In the genomic region with DNA sequence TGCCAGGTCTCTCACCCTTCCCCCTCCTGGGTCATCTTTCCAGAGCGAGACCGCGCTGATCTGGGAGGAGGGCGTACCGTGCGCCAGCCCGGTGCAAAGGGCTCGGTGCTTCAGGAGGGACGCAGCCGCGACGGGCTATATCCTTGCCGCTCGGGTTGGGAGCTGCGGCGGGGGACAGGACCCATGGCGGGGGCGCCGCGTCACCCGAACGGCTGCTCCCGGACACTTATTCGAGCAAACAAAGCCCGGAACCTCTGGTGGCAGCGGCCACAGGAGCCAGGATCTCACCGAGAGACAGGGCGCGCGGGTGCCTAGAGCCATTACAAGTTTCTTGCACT, we compare ENCODE assay signal across 9 cellular contexts. TPM values are rescaled to one million over a fixed set of nuclear protein-coding genes. Genes with fewer than 3 reads are reported as not detected.
DNase-seq lines count a peak whose midpoint lies in the region; ATAC-seq and TF ChIP-seq lines count a peak whose summit lies in the region.
"Had no signal": no experiment of that assay in that cellular context is flagged by ENCODE, and none has a peak within 500 bp of the region (broad histone marks: within the 10 kb centered on the region; RNA-seq: fewer than 3 reads in every experiment).

No MANE protein-coding gene starts in this region.

- peak overlapping the region; percentile 99 for H3K4me3 Mint-ChIP-seq in endothelial cell (ENCODE audit: unreplicated experiment)
- H3K4me3 Mint-ChIP-seq in naive thymus-derived CD4-positive, alpha-beta T cell = peak overlapping the region in 9 of 10 donors; percentile 44 to 79 (median 57)

- H3K9me3 Mint-ChIP-seq in endothelial cell (ENCODE audit: unreplicated experiment) = no peaks in the 10 kb centered on the region
- H3K9me3 Mint-ChIP-seq in naive thymus-derived CD4-positive, alpha-beta T cell = peaks cover 0 to 10% (median 0%) of the 10 kb centered on the region in 11 donors

- peaks cover 12% of the 10 kb centered on the region for H3K36me3 Mint-ChIP-seq in endothelial cell (ENCODE audit: low read depth, unreplicated experiment)
- H3K36me3 Mint-ChIP-seq in naive thymus-derived CD4-positive, alpha-beta T cell = no peaks in the 10 kb centered on the region

- peaks cover 43% of the 10 kb centered on the region for H3K4me1 Mint-ChIP-seq in endothelial cell (ENCODE audit: unreplicated experiment)
- H3K4me1 Mint-ChIP-seq in naive thymus-derived CD4-positive, alpha-beta T cell = peaks cover 15 to 31% (median 22%) of the 10 kb centered on the region in 7 donors

- H3K36me3 ChIP-seq in naive thymus-derived CD4-positive, alpha-beta T cell (ENCODE audit: control insufficient read depth in 2 of 3, insufficient read depth in 3 of 3, low read length in 3 of 3) = no peaks in the 10 kb centered on the region

- ATAC-seq in naive thymus-derived CD4-positive, alpha-beta T cell = no peak

- no peak overlapping the region for H3K27ac ChIP-seq in naive thymus-derived CD4-positive, alpha-beta T cell (ENCODE audit: low read depth, low read length)

- POLR2A ChIA-PET in naive thymus-derived CD4-positive, alpha-beta T cell (lab: Charles Lee) = no interaction called here

- peaks cover 0 to 8% of the 10 kb centered on the region in 2 donors for H3K4me1 ChIP-seq in naive thymus-derived CD4-positive, alpha-beta T cell (ENCODE audit: control insufficient read depth in 2 of 2, insufficient read depth in 2 of 2, low read length in 2 of 2)

- peaks cover 0 to 12% of the 10 kb centered on the region in 2 donors for H3K27me3 ChIP-seq in naive thymus-derived CD4-positive, alpha-beta T cell (ENCODE audit: control insufficient read depth in 2 of 2, insufficient read depth in 2 of 2, low read length in 2 of 2)

- intact Hi-C loops in naive thymus-derived CD4-positive, alpha-beta T cell (cut with micrococcal nuclease) = loop anchor here in 1 of 2 donors (10.0 kb wide), 1 partner anchor 608 kb away; the partner anchor contains the start of gene LVRN

- peak overlapping the region; percentile 91 for H3K27ac Mint-ChIP-seq in endothelial cell (ENCODE audit: unreplicated experiment)
- H3K27ac Mint-ChIP-seq in naive thymus-derived CD4-positive, alpha-beta T cell = no peak overlapping the region

- CTCF ChIA-PET in naive thymus-derived CD4-positive, alpha-beta T cell (lab: Charles Lee) = no interaction called here

- H3K9me3 ChIP-seq in naive thymus-derived CD4-positive, alpha-beta T cell (ENCODE audit: control insufficient read depth in 2 of 3, low read length in 3 of 3) = no peaks in the 10 kb centered on the region

- H3K27me3 Mint-ChIP-seq in endothelial cell (ENCODE audit: unreplicated experiment) = peaks cover 19% of the 10 kb centered on the region
- H3K27me3 Mint-ChIP-seq in naive thymus-derived CD4-positive, alpha-beta T cell = peaks cover 60 to 88% (median 72%) of the 10 kb centered on the region in 5 donors

- TF ChIP-seq CTCF in endothelial cell (IDR thresholded peaks at IDR 0.05; ENCODE audit: unreplicated experiment) = no peak

- DNase-seq in GM03348 (ENCODE audit: low spot score) (peak; percentile 24), NCI-H69 (lab: John Stamatoyannopoulos, UW) (peak; percentile 89), endothelial cell (ENCODE audit: low spot score) (no peak), GDM1 (lab: John Stamatoyannopoulos, UW) (no peak), A172 (ENCODE audit: low spot score) (no peak), Kasumi-1 (lab: John Stamatoyannopoulos, UW) (no peak)
- DNase-seq in naive thymus-derived CD4-positive, alpha-beta T cell = peak in 1 of 9 donors; percentile 22
- no peak for DNase-seq in stimulated activated naive CD4-positive, alpha-beta T cell (lab: John Stamatoyannopoulos, UW)

- no peak overlapping the region for H3K4me3 ChIP-seq in naive thymus-derived CD4-positive, alpha-beta T cell (ENCODE audit: low read length)

RNA-seq across cellular contexts. Expression of gene SEMA6A, which starts 1.4 kb away (rescaled TPM):
- total RNA-seq in endothelial cell (ENCODE audit: unreplicated experiment) = 180 TPM
- total RNA-seq in naive thymus-derived CD4-positive, alpha-beta T cell = not detected
- 1 to 10 TPM in 1 of 2 donors, under 1 TPM in 1; 0.87 to 1.5 TPM for polyA plus RNA-seq in naive thymus-derived CD4-positive, alpha-beta T cell
- total RNA-seq in A172 (2014; rRNA removed; shearing (Covaris generic)) = 0.57 and 1.5 TPM in 2 replicates
- total RNA-seq: M059J had no signal

Comparison
In these comparisons a context has a peak if more than half of its experiments do, and no peak if none do; other contexts are left out.
1. DNase-seq: peak in GM03348 (single experiment) and NCI-H69 (single experiment); none in endothelial cell (single experiment), stimulated activated naive CD4-positive, alpha-beta T cell (0 of 6), GDM1 (single experiment), A172 (single experiment) and Kasumi-1 (0 of 2).
2. RNA of gene SEMA6A, which starts 1.4 kb away (total RNA-seq): 180 TPM in endothelial cell (single experiment); 0.57 to 1.5 TPM in A172 and not detected in naive thymus-derived CD4-positive, alpha-beta T cell; every median in the first group is over 10 times any median in the second.